23 cellular contexts compared by ENCODE assay signal in genomic region chr1:37861151-37861550, GRCh38. TPM values are rescaled to one million over a fixed set of nuclear protein-coding genes. Genes with fewer than 3 reads are reported as not detected.
A peak's percentile ranks its signal among the peaks of the same experiment; 100 is the strongest.
DNase-seq lines count a peak whose midpoint lies in the region; ATAC-seq, FAIRE-seq and TF ChIP-seq lines count a peak whose summit lies in the region.
"Had no signal": no experiment of that assay in that cellular context is flagged by ENCODE, and none has a peak within 500 bp of the region (broad histone marks: within the 10 kb centered on the region; RNA-seq: fewer than 3 reads in every experiment).

No MANE protein-coding gene starts in this region.

- H3K9ac ChIP-seq in NT2/D1 (ENCODE audit: insufficient read length, low read depth) (peak overlapping the region; percentile 100), neural progenitor cell (no peak overlapping the region)

- peaks cover 13% of the 10 kb centered on the region for H3K4me1 Mint-ChIP-seq in neural progenitor cell

- H3K4me1 ChIP-seq in NT2/D1 (ENCODE audit: insufficient read depth, insufficient read length): peaks cover 4% of the 10 kb centered on the region
- H3K4me1 ChIP-seq in neural progenitor cell: peaks cover 8% of the 10 kb centered on the region

- no peak overlapping the region for H3K27ac Mint-ChIP-seq in neural progenitor cell

- TF ChIP-seq CTCF in bronchial epithelial cell (IDR thresholded peaks at IDR 0.05; ENCODE audit: insufficient read depth, low read length, severe bottlenecking) (no peak), neural progenitor cell (IDR thresholded peaks at IDR 0.05) (no peak)

- peaks cover 7% of the 10 kb centered on the region for H3F3A ChIP-seq in neural progenitor cell (ENCODE audit: low read depth)

- peak overlapping the region; percentile 96 for H3K4me3 Mint-ChIP-seq in neural progenitor cell

- peaks cover 5% of the 10 kb centered on the region for H3K27me3 Mint-ChIP-seq in neural progenitor cell (ENCODE audit: insufficient read depth, low read depth)
- H3K27me3 Mint-ChIP-seq: CD8-positive, alpha-beta memory T cell had no signal

- H3K4me3 ChIP-seq in NT2/D1 (ENCODE audit: insufficient read length, low read depth): no peak overlapping the region
- H3K4me3 ChIP-seq in bronchial epithelial cell (ENCODE audit: low read depth, low read length): no peak overlapping the region
- H3K4me3 ChIP-seq in neural progenitor cell: no peak overlapping the region
- H3K4me3 ChIP-seq: transverse colon had no signal

- peaks cover 30% of the 10 kb centered on the region for H3K79me2 ChIP-seq in neural progenitor cell (ENCODE audit: low read depth)

- ATAC-seq in GM19463 (IDR thresholded peaks at IDR 0.05; ENCODE audit: unreplicated experiment): no peak
- ATAC-seq: left cardiac atrium had no signal

- no peaks in the 10 kb centered on the region for H3K9me3 ChIP-seq in NT2/D1 (ENCODE audit: insufficient read depth, low read length)
- no peaks in the 10 kb centered on the region for H3K9me3 ChIP-seq in neural progenitor cell (ENCODE audit: low read depth)
- H3K9me3 ChIP-seq: neutrophil, transverse colon had no signal

- H3K9me3 Mint-ChIP-seq in neural progenitor cell: no peaks in the 10 kb centered on the region
- H3K9me3 Mint-ChIP-seq: CD8-positive, alpha-beta memory T cell; H9 had no signal

- no peak overlapping the region for H2AFZ ChIP-seq in neural progenitor cell (replicated peaks)

- peaks cover 4% of the 10 kb centered on the region for H3K36me3 Mint-ChIP-seq in neural progenitor cell

- H3K27ac ChIP-seq in neural progenitor cell: no peak overlapping the region

- no peak for FAIRE-seq in bronchial epithelial cell (lab: Jason Lieb, UNC)

- no peak overlapping the region for H3K4me2 ChIP-seq in neural progenitor cell

- H3K36me3 ChIP-seq in NT2/D1 (ENCODE audit: insufficient read depth, insufficient read length, low read length) (peaks cover 51% of the 10 kb centered on the region), bronchial epithelial cell (ENCODE audit: control insufficient read depth, insufficient read depth, low read length) (peaks cover 5% of the 10 kb centered on the region), neural progenitor cell (peaks cover 7% of the 10 kb centered on the region)

- peaks cover 22% of the 10 kb centered on the region for H4K20me1 ChIP-seq in neural progenitor cell (ENCODE audit: low read depth)

- H3K27me3 ChIP-seq in NT2/D1 (ENCODE audit: insufficient read depth, insufficient read length) (no peaks in the 10 kb centered on the region), bronchial epithelial cell (ENCODE audit: control insufficient read depth, insufficient read depth, low read length) (no peaks in the 10 kb centered on the region), neural progenitor cell (no peaks in the 10 kb centered on the region)
- H3K27me3 ChIP-seq: neutrophil, transverse colon had no signal

- peak; percentile 43 for DNase-seq in ELR (ENCODE audit: low read depth)
- DNase-seq in NT2/D1 (ENCODE audit: low read depth, low spot score): no peak
- peak; percentile 71 for DNase-seq in bronchial epithelial cell (ENCODE audit: low read depth)
- DNase-seq in neural progenitor cell (ENCODE audit: low spot score): no peak
- no peak for DNase-seq in DMS153 treated with DMSO at 0.1 percent for 48 hours (lab: John Stamatoyannopoulos, UW; ENCODE audit: unreplicated experiment)
- no peak for DNase-seq in SKM-1 (lab: John Stamatoyannopoulos, UW; ENCODE audit: unreplicated experiment)
- DNase-seq: activated CD4-positive, CD25-positive, alpha-beta regulatory T cell treated with anti-CD3 and anti-CD28 coated beads, Interleukin-2, amount 50 U/mL, for 72 hours; activated naive CD4-positive, alpha-beta T cell; anterior cingulate cortex; CD8-positive, alpha-beta memory T cell; central memory CD4-positive, alpha-beta T cell; dermis blood vessel endothelial cell; H9; head of caudate nucleus; IMR-90; left cardiac atrium; NCI-H1105 treated with DMSO at 0.1 percent for 48 hours; NCI-H2029 treated with DMSO at 0.1 percent for 48 hours; NCI-H345; NCI-H748 treated with DMSO at 0.1 percent for 48 hours; transverse colon had no signal

RNA-seq across cellular contexts. Expression of gene MTF1, which starts 1.8 kb away (rescaled TPM):
- total RNA-seq in bronchial epithelial cell (3.7 and 5.6 TPM in 2 replicates), neural progenitor cell (ENCODE audit: low replicate concordance) (5.6 and 5.9 TPM in 2 replicates)

RNA-seq across cellular contexts. Expression of gene YRDC, which starts 53.1 kb away (rescaled TPM):
- total RNA-seq in bronchial epithelial cell (25.6 and 47.9 TPM in 2 replicates), neural progenitor cell (ENCODE audit: low replicate concordance) (12.9 and 17.4 TPM in 2 replicates)

RNA-seq across cellular contexts. Expression of gene C1orf122, which starts 53.6 kb away (rescaled TPM):
- total RNA-seq in bronchial epithelial cell (18.8 and 26.1 TPM in 2 replicates), neural progenitor cell (ENCODE audit: low replicate concordance) (17.7 and 35.7 TPM in 2 replicates)

Comparison
In these comparisons a context has a peak if more than half of its experiments do, and no peak if none do; other contexts are left out.
1. DNase-seq: peak in ELR (single experiment) and bronchial epithelial cell (single experiment); none in NT2/D1 (single experiment), neural progenitor cell (single experiment), DMS153 treated with DMSO at 0.1 percent for 48 hours (single experiment) and SKM-1 (single experiment).